10 cellular contexts compared by ENCODE assay signal in the genomic region with DNA sequence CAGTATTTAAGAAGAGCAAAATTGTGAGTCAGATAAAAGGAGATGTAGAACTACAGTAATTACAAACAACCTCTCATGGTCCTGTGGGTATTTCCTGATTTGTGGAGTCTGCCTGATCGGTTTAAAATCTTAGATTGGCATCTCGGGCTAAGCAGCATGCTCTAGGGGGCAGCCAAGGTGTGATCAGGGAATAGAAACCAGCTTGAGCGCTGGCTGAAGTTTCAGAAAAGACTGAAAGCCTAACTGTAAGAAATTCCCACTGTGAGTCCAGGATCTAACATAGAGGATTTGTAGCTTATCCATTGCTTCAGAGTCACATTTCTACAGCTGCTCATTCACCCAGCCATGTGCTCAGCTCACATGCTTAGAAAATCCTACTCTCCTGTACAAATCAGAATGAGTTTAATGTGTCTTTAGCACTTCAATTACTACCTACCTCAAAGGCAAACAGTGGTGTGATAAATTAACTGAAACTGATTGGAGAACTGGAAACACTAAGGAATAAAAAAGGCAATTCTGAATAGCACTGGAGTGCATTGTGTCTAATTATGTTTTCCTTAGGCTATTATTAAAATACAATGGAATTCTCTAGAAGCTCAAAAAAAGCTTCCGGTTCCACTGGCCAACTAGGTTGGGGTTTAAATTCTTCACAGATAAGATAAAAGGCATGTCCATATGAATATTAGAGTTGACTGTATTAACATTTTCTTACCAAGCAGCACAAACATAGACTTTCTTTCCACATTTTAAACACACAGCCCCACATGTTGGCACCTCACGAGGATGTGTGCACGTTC.
DNase-seq lines count a peak whose midpoint lies in the region; ATAC-seq and TF ChIP-seq lines count a peak whose summit lies in the region.
"Had no signal": no experiment of that assay in that cellular context is flagged by ENCODE, and none has a peak within 500 bp of the region (broad histone marks: within the 10 kb centered on the region; RNA-seq: fewer than 3 reads in every experiment).

No MANE protein-coding gene starts in this region.

- no peak overlapping the region for H3K4me3 ChIP-seq in sigmoid colon
- H3K4me3 ChIP-seq: upper lobe of left lung had no signal

- H3K27ac Mint-ChIP-seq in glutamatergic neuron (ENCODE audit: unreplicated experiment), result no peak overlapping the region

- TF ChIP-seq POLR2A in sigmoid colon (IDR thresholded peaks at IDR 0.05), result no peak

- no peaks in the 10 kb centered on the region for H3K9me3 ChIP-seq in sigmoid colon
- H3K9me3 ChIP-seq: upper lobe of left lung had no signal

- H3K27me3 ChIP-seq in sigmoid colon, result no peaks in the 10 kb centered on the region
- H3K27me3 ChIP-seq: upper lobe of left lung had no signal

- peaks cover 0 to 11% (median 3%) of the 10 kb centered on the region in 4 donors for H3K36me3 ChIP-seq in sigmoid colon

- in situ Hi-C loops in ACHN (cut with HindIII; ENCODE audit: low pct_ligation_motif_present, low pct_unique_long_range_greater_than_20kb, low sequenced_read_pairs), result no loop called here

- 57 to 68% methylated on average over 6 of the region's 6 CpGs for WGBS in sigmoid colon, 2 donors

- H3K4me1 Mint-ChIP-seq in glutamatergic neuron (ENCODE audit: low read depth, unreplicated experiment), result peaks cover 14% of the 10 kb centered on the region

- TF ChIP-seq CTCF in glutamatergic neuron (IDR thresholded peaks at IDR 0.05; ENCODE audit: partially characterized antibody, unreplicated experiment) (no peak), sigmoid colon (IDR thresholded peaks at IDR 0.05) (no peak)

- ATAC-seq in GM18868 (IDR thresholded peaks at IDR 0.05; ENCODE audit: unreplicated experiment) (peak; percentile 78), GM18870 (IDR thresholded peaks at IDR 0.05; ENCODE audit: unreplicated experiment) (no peak), GM19452 (IDR thresholded peaks at IDR 0.05; ENCODE audit: unreplicated experiment) (no peak)

- peaks cover 8% of the 10 kb centered on the region for H3K9me3 Mint-ChIP-seq in glutamatergic neuron (ENCODE audit: unreplicated experiment)

- H3K36me3 Mint-ChIP-seq in glutamatergic neuron (ENCODE audit: unreplicated experiment), result peaks cover 45% of the 10 kb centered on the region

- H3K4me3 Mint-ChIP-seq in glutamatergic neuron (ENCODE audit: unreplicated experiment), result no peak overlapping the region

- DNase-seq in ACHN (peak; percentile 12), NCI-H748 treated with DMSO at 0.1 percent for 48 hours (lab: John Stamatoyannopoulos, UW) (peak; percentile 38), glutamatergic neuron (peak; percentile 1), sigmoid colon (no peak)
- DNase-seq in activated CD4-positive, CD25-positive, alpha-beta regulatory T cell treated with anti-CD3 and anti-CD28 coated beads, Interleukin-2, amount 50 U/mL, for 72 hours, result no peak
- DNase-seq: NCI-H2227 treated with DMSO at 0.1 percent for 48 hours had no signal

- no peaks in the 10 kb centered on the region for H3K4me1 ChIP-seq in sigmoid colon

- TF ChIP-seq EP300 in sigmoid colon (IDR thresholded peaks at IDR 0.05), result no peak

- intact Hi-C loops in sigmoid colon (cut with DNase I), result no loop called here

- peaks cover 6% of the 10 kb centered on the region for H3K27me3 Mint-ChIP-seq in glutamatergic neuron (ENCODE audit: unreplicated experiment)

- H3K27ac ChIP-seq in sigmoid colon, result no peak overlapping the region

Comparison
In these comparisons a context has a peak if more than half of its experiments do, and no peak if none do; other contexts are left out.
1. DNase-seq: peak in ACHN (single experiment), NCI-H748 treated with DMSO at 0.1 percent for 48 hours (single experiment) and glutamatergic neuron (single experiment); none in activated CD4-positive, CD25-positive, alpha-beta regulatory T cell treated with anti-CD3 and anti-CD28 coated beads, Interleukin-2, amount 50 U/mL, for 72 hours (single experiment) and sigmoid colon (single experiment).